12 cellular contexts compared by ENCODE assay signal in genomic region chr16:70432304-70432799, GRCh38. TPM values are rescaled to one million over a fixed set of nuclear protein-coding genes. Genes with fewer than 3 reads are reported as not detected.
DNase-seq lines count a peak whose midpoint lies in the region; ATAC-seq and TF ChIP-seq lines count a peak whose summit lies in the region.
"Had no signal": no experiment of that assay in that cellular context is flagged by ENCODE, and none has a peak within 500 bp of the region (broad histone marks: within the 10 kb centered on the region; RNA-seq: fewer than 3 reads in every experiment).

No MANE protein-coding gene starts in this region.

- H3K9me3 ChIP-seq in SU-DHL-6 (ENCODE audit: insufficient read depth, low read length): no peaks in the 10 kb centered on the region
- H3K9me3 ChIP-seq in mesenchymal stem cell (ENCODE audit: control insufficient read depth, low read length): no peaks in the 10 kb centered on the region
- H3K9me3 ChIP-seq in uterus: no peaks in the 10 kb centered on the region
- no peaks in the 10 kb centered on the region for H3K9me3 ChIP-seq in vagina

- no peaks in the 10 kb centered on the region for H3K9me2 ChIP-seq in SU-DHL-6 (replicated peaks; ENCODE audit: insufficient read depth, low read length)

- peaks cover 56% of the 10 kb centered on the region for H3K4me1 ChIP-seq in mesenchymal stem cell (ENCODE audit: control insufficient read depth, insufficient read depth, low read depth, low read length)
- H3K4me1 ChIP-seq in uterus: peaks cover 19 to 53% of the 10 kb centered on the region in 2 donors
- H3K4me1 ChIP-seq in vagina: peaks cover 84% of the 10 kb centered on the region

- peaks cover 42% of the 10 kb centered on the region for H3K79me2 ChIP-seq in SU-DHL-6 (ENCODE audit: insufficient read depth, low read length)

- H2BK15ac ChIP-seq in mesenchymal stem cell (ENCODE audit: low read depth, poor library complexity, severe bottlenecking): peak overlapping the region; percentile 73

- no peak overlapping the region for H2BK5ac ChIP-seq in mesenchymal stem cell (ENCODE audit: low read depth, low read length, poor library complexity, severe bottlenecking)

- peaks cover 53% of the 10 kb centered on the region for H3F3A ChIP-seq in SU-DHL-6 (ENCODE audit: insufficient read depth)

- 86% methylated on average over 3 of the region's 4 CpGs for WGBS in mesenchymal stem cell

- H3K79me1 ChIP-seq in mesenchymal stem cell (replicated peaks; ENCODE audit: low read length, poor library complexity, severe bottlenecking): peaks cover 2% of the 10 kb centered on the region

- H3K4me2 ChIP-seq in SU-DHL-6 (ENCODE audit: low read depth, low read length, poor library complexity, severe bottlenecking) (peak overlapping the region; percentile 78), mesenchymal stem cell (ENCODE audit: low read length, poor library complexity, severe bottlenecking) (peak overlapping the region; percentile 3)

- peak overlapping the region in 1 of 2 experiments; percentile 1 for H3K4ac ChIP-seq in mesenchymal stem cell (ENCODE audit: low read depth in 1 of 2, low read length in 2 of 2)

- peak overlapping the region; percentile 69 to 72 for H3K18ac ChIP-seq in mesenchymal stem cell (ENCODE audit: low read depth in 1 of 2, low read length in 2 of 2)

- peak overlapping the region; percentile 2 for H4K91ac ChIP-seq in mesenchymal stem cell (ENCODE audit: low read length)

- H3K27me3 Mint-ChIP-seq in stimulated activated naive CD8-positive, alpha-beta T cell treated with anti-CD3 and anti-CD28 coated beads, Interleukin-15, Interleukin-2, amounts not matched to agents 100 ng/mL and 50 ng/mL, for 24 hours: no peaks in the 10 kb centered on the region

- H3K36me3 ChIP-seq in SU-DHL-6 (ENCODE audit: low read length) (no peaks in the 10 kb centered on the region), mesenchymal stem cell (ENCODE audit: control insufficient read depth in 1 of 2, insufficient read depth in 2 of 2, low read depth in 1 of 2, low read length in 2 of 2) (peaks cover 7% of the 10 kb centered on the region in 2 experiments), uterus (no peaks in the 10 kb centered on the region), vagina (no peaks in the 10 kb centered on the region)

- H2BK12ac ChIP-seq in mesenchymal stem cell (ENCODE audit: low read length in 2 of 2): peak overlapping the region in 1 of 2 experiments; percentile 79

- H3K27me3 ChIP-seq in SU-DHL-6 (ENCODE audit: low read length): no peaks in the 10 kb centered on the region
- H3K27me3 ChIP-seq in mesenchymal stem cell (ENCODE audit: control insufficient read depth in 1 of 2, insufficient read depth in 1 of 2, low read length in 2 of 2): no peaks in the 10 kb centered on the region
- no peaks in the 10 kb centered on the region for H3K27me3 ChIP-seq in uterus
- no peaks in the 10 kb centered on the region for H3K27me3 ChIP-seq in vagina

- H3K27ac Mint-ChIP-seq in stimulated activated naive CD8-positive, alpha-beta T cell treated with anti-CD3 and anti-CD28 coated beads, Interleukin-15, Interleukin-2, amounts not matched to agents 100 ng/mL and 50 ng/mL, for 24 hours: peak overlapping the region; percentile 43

- H2AK5ac ChIP-seq in mesenchymal stem cell (ENCODE audit: low read length, severe bottlenecking): peak overlapping the region; percentile 7

- peaks cover 8% of the 10 kb centered on the region for H3K36me3 Mint-ChIP-seq in stimulated activated naive CD8-positive, alpha-beta T cell treated with anti-CD3 and anti-CD28 coated beads, Interleukin-15, Interleukin-2, amounts not matched to agents 100 ng/mL and 50 ng/mL, for 24 hours (ENCODE audit: low read depth)

- H3K9me3 Mint-ChIP-seq in stimulated activated naive CD8-positive, alpha-beta T cell treated with anti-CD3 and anti-CD28 coated beads, Interleukin-15, Interleukin-2, amounts not matched to agents 100 ng/mL and 50 ng/mL, for 24 hours: no peaks in the 10 kb centered on the region

- H3K4me3 Mint-ChIP-seq in stimulated activated naive CD8-positive, alpha-beta T cell treated with anti-CD3 and anti-CD28 coated beads, Interleukin-15, Interleukin-2, amounts not matched to agents 100 ng/mL and 50 ng/mL, for 24 hours: no peak overlapping the region

- no peak overlapping the region for H4K8ac ChIP-seq in mesenchymal stem cell (ENCODE audit: low read length)

- no peak overlapping the region for H3K4me3 ChIP-seq in SU-DHL-6 (ENCODE audit: insufficient read depth, low read length, poor library complexity, severe bottlenecking)
- H3K4me3 ChIP-seq in mesenchymal stem cell (ENCODE audit: insufficient read depth in 1 of 2, low read depth in 1 of 2, low read length in 2 of 2): no peak overlapping the region
- no peak overlapping the region for H3K4me3 ChIP-seq in uterus
- H3K4me3 ChIP-seq in vagina: no peak overlapping the region
- H3K4me3 ChIP-seq: SK-N-MC had no signal

- intact Hi-C loops in uterus (cut with DNase I; ENCODE audit: low total_unique reads): loop anchor here (10.0 kb wide), 1 partner anchor 48 kb away; no protein-coding TSS in a partner anchor
- intact Hi-C loops in vagina (cut with DNase I): no loop called here

- no peaks in the 10 kb centered on the region for H4K20me1 ChIP-seq in SU-DHL-6 (ENCODE audit: low read depth, low read length)

- H3K9ac ChIP-seq in SU-DHL-6 (ENCODE audit: low read length): peak overlapping the region; percentile 22
- H3K9ac ChIP-seq in mesenchymal stem cell (ENCODE audit: low read length): no peak overlapping the region

- TF ChIP-seq POLR2A in uterus (IDR thresholded peaks at IDR 0.05): no peak
- TF ChIP-seq POLR2A in vagina (IDR thresholded peaks at IDR 0.05): no peak

- H2AFZ ChIP-seq in SU-DHL-6 (ENCODE audit: low read depth, low read length, severe bottlenecking) (no peak overlapping the region), mesenchymal stem cell (ENCODE audit: low read depth, low read length) (no peak overlapping the region)

- H3K27ac ChIP-seq in SU-DHL-6 (ENCODE audit: low read depth, low read length) (peak overlapping the region; percentile 100), mesenchymal stem cell (ENCODE audit: low read length, poor library complexity, severe bottlenecking) (peak overlapping the region; percentile 60), uterus (peak overlapping the region; percentile 38 to 77), vagina (no peak overlapping the region)
- H3K27ac ChIP-seq: C4-2B, SK-N-MC had no signal

- no peak for DNase-seq in stimulated activated naive CD8-positive, alpha-beta T cell treated with anti-CD3 and anti-CD28 coated beads, Interleukin-15, Interleukin-2, amounts not matched to agents 100 U/mL and 50 U/mL, for 24 hours
- DNase-seq in mesenchymal stem cell (peak; percentile 39), uterus (no peak), islet precursor cell (no peak), NCI-H526 (lab: John Stamatoyannopoulos, UW) (no peak), vagina (ENCODE audit: extremely low spot score in 2 of 2) (no peak)
- DNase-seq: activated T-cell treated with anti-CD3 and anti-CD28 coated beads, Interleukin-2, amount 50 U/mL, for 1 hour; NCI-H1048 had no signal

- H2BK120ac ChIP-seq in mesenchymal stem cell (ENCODE audit: low read depth, low read length): peak overlapping the region; percentile 76

- H3K4me1 Mint-ChIP-seq in stimulated activated naive CD8-positive, alpha-beta T cell treated with anti-CD3 and anti-CD28 coated beads, Interleukin-15, Interleukin-2, amounts not matched to agents 100 ng/mL and 50 ng/mL, for 24 hours (ENCODE audit: low read depth): peaks cover 89% of the 10 kb centered on the region

- TF ChIP-seq CTCF in SU-DHL-6 (IDR thresholded peaks at IDR 0.05; ENCODE audit: insufficient read depth, low read length, poor library complexity, severe bottlenecking) (no peak), uterus (IDR thresholded peaks at IDR 0.05) (no peak), vagina (IDR thresholded peaks at IDR 0.05) (no peak)

- peak overlapping the region in 1 of 2 experiments; percentile 16 for H3K23ac ChIP-seq in mesenchymal stem cell (ENCODE audit: low read length in 2 of 2)

- no peak for ATAC-seq in stimulated activated naive CD8-positive, alpha-beta T cell treated with anti-CD3 and anti-CD28 coated beads, Interleukin-15, Interleukin-2, amounts not matched to agents 100 U/mL and 50 U/mL, for 24 hours

- no peak overlapping the region for H3K14ac ChIP-seq in mesenchymal stem cell (ENCODE audit: low read length in 2 of 2)

RNA-seq across cellular contexts. Expression of gene ST3GAL2, which starts 6.5 kb away (rescaled TPM):
- polyA plus RNA-seq in mesenchymal stem cell (2013, experiment 1 of 2): 52.5 TPM
- polyA plus RNA-seq in mesenchymal stem cell (2013, experiment 2 of 2): 48.9 TPM
- total RNA-seq in uterus: 10 to 100 TPM in 2 of 4 donors, 1 to 10 TPM in 2; 6.2 to 57.9 (median 27.5) TPM
- total RNA-seq in vagina: 14.0 TPM

RNA-seq across cellular contexts. Expression of gene FCSK, which starts 22.0 kb away (rescaled TPM):
- polyA plus RNA-seq in mesenchymal stem cell (2013, experiment 1 of 2): 3.7 TPM
- polyA plus RNA-seq in mesenchymal stem cell (2013, experiment 2 of 2): 3.7 TPM
- total RNA-seq in uterus (10 to 100 TPM; 12.1 to 65.3 (median 22.9) TPM), vagina (20.6 TPM)
